Comparison of ENCODE assay signal across 8 cellular contexts in the genomic region with DNA sequence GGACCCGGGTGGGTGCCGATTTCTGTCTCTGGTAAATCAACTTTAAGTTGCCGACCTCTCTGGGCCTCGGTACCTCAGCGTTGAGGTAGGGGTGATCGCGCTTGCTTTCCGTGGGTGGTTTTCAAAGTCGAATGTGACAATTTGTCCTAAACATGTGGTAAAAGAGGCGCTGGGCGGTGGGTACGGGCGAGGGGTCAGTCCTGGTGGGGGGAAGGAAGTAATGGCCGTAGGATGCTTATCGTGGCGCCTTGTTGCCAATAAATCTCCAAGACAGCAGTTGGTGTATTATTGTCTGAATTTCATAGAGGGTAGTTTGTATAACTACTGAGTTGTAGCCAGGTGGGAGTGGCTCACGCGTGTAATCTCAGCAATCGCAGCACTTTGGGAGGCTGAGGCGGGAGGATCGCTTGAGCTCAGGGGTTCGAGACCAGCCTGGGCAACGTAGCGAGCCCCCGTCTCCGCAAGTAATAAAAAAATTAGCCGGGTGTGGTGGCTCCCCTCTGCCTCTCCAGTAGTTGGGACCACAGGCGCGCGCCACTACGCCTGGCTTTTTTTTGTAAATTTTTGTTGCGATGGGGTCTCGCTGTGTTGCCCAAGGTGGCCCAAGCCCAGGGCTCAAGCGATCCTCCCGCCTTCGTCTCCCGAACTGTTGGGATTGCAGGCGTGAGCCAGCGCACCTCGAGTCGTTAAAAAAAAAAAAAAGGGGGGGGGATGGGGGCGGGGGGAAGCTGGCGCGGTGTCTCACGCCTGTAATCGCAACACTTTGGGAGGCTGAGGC. TPM values are rescaled to one million over a fixed set of nuclear protein-coding genes. Genes with fewer than 3 reads are reported as not detected.
DNase-seq lines count a peak whose midpoint lies in the region; ATAC-seq and TF ChIP-seq lines count a peak whose summit lies in the region.

No MANE protein-coding gene starts in this region.

- intact Hi-C loops in left lung (cut with DNase I): no loop called here

- peak overlapping the region; percentile 73 for H3K4me3 ChIP-seq in AG09309 (ENCODE audit: control insufficient read depth, low read depth, low read length)
- H3K4me3 ChIP-seq in adipocyte (ENCODE audit: low read length): peak overlapping the region; percentile 97
- H3K4me3 ChIP-seq in left lung: peak overlapping the region; percentile 86 to 99
- H3K4me3 ChIP-seq in tibial nerve: peak overlapping the region; percentile 63 to 95 (median 78)

- WGBS in tibial nerve, 2 donors: 32 to 39% methylated on average over 46 of the region's 46 CpGs

- TF ChIP-seq CTCF in AG09309 (IDR thresholded peaks at IDR 0.05; ENCODE audit: control insufficient read depth, insufficient read depth, low read depth, low read length, missing control alignments) (no peak), left lung (IDR thresholded peaks at IDR 0.05) (no peak), tibial nerve (IDR thresholded peaks at IDR 0.05) (no peak)

- ATAC-seq in HG02759 (IDR thresholded peaks at IDR 0.05; ENCODE audit: unreplicated experiment) (peak; percentile 1), left lung (peak; percentile 1), HG02642 (IDR thresholded peaks at IDR 0.05; ENCODE audit: poor library complexity, unreplicated experiment) (no peak)

- H3K36me3 ChIP-seq in adipocyte (ENCODE audit: control insufficient read depth, insufficient read depth, low read length, severe bottlenecking) (peaks cover 21% of the 10 kb centered on the region), left lung (peaks cover 0 to 26% of the 10 kb centered on the region in 2 donors), tibial nerve (peaks cover 0 to 54% (median 0%) of the 10 kb centered on the region in 3 donors)

- H3K9me3 ChIP-seq in adipocyte (ENCODE audit: control insufficient read depth, low read length): no peaks in the 10 kb centered on the region
- H3K9me3 ChIP-seq in left lung: no peaks in the 10 kb centered on the region
- no peaks in the 10 kb centered on the region for H3K9me3 ChIP-seq in tibial nerve

- DNase-seq in AG09309 (ENCODE audit: low read depth) (no peak), adipocyte (ENCODE audit: low read depth) (peak; percentile 22), left lung (no peak), tibial nerve (ENCODE audit: low spot score in 2 of 2) (no peak), kidney glomerular epithelial cell (lab: John Stamatoyannopoulos, UW) (no peak), AG08395 (ENCODE audit: low spot score) (no peak)

- TF ChIP-seq EP300 in tibial nerve (IDR thresholded peaks at IDR 0.05): no peak

- H3K9ac ChIP-seq in adipocyte (ENCODE audit: low read length): peak overlapping the region; percentile 95

- H3K27ac ChIP-seq in left lung (peak overlapping the region; percentile 33 to 84), tibial nerve (peak overlapping the region; percentile 46 to 88 (median 82))

- H3K4me1 ChIP-seq in adipocyte (ENCODE audit: control insufficient read depth, insufficient read depth, low read length) (peaks cover 21% of the 10 kb centered on the region), left lung (peaks cover 21 to 36% of the 10 kb centered on the region in 2 donors), tibial nerve (peaks cover 7 to 45% (median 14%) of the 10 kb centered on the region in 4 donors)

- H3K27me3 ChIP-seq in adipocyte (replicated peaks; ENCODE audit: control insufficient read depth, insufficient read depth, low read length) (no peaks in the 10 kb centered on the region), left lung (no peaks in the 10 kb centered on the region), tibial nerve (no peaks in the 10 kb centered on the region)

- TF ChIP-seq POLR2A in tibial nerve (IDR thresholded peaks at IDR 0.05): no peak

RNA-seq across cellular contexts. Expression of a gene that starts 0.7 kb away (rescaled TPM):
- total RNA-seq in left lung (10 to 100 TPM; 44.6 to 66.3 TPM), tibial nerve (10 to 100 TPM; 22.5 to 50.6 (median 39.3) TPM)

RNA-seq across cellular contexts. Expression of a gene that starts 0.9 kb away (rescaled TPM):
- total RNA-seq in left lung (10 to 100 TPM; 10.3 to 10.4 TPM), tibial nerve (1 to 10 TPM; 2.7 to 8.4 (median 6.3) TPM)

RNA-seq across cellular contexts. Expression of a gene that starts 16.5 kb away (rescaled TPM):
- total RNA-seq in left lung (1 to 10 TPM in 1 of 2 donors, under 1 TPM in 1; 0.89 to 2.0 TPM), tibial nerve (1 to 10 TPM; 1.1 to 4.2 (median 3.4) TPM)

RNA-seq across cellular contexts. Expression of a gene that starts 35.4 kb away (rescaled TPM):
- total RNA-seq in left lung (1 to 10 TPM; 5.4 to 6.9 TPM), tibial nerve (10 to 100 TPM in 2 of 4 donors, 1 to 10 TPM in 2; 3.9 to 19.4 (median 10.8) TPM)

RNA-seq across cellular contexts. Expression of a gene that starts 54.5 kb away (rescaled TPM):
- 10 to 100 TPM; 35.6 to 36.3 TPM for total RNA-seq in left lung
- 10 to 100 TPM in 2 of 4 donors, 1 to 10 TPM in 2; 7.5 to 19.2 (median 10.9) TPM for total RNA-seq in tibial nerve
